ENCODE assay signal across 19 cellular contexts in the genomic region with DNA sequence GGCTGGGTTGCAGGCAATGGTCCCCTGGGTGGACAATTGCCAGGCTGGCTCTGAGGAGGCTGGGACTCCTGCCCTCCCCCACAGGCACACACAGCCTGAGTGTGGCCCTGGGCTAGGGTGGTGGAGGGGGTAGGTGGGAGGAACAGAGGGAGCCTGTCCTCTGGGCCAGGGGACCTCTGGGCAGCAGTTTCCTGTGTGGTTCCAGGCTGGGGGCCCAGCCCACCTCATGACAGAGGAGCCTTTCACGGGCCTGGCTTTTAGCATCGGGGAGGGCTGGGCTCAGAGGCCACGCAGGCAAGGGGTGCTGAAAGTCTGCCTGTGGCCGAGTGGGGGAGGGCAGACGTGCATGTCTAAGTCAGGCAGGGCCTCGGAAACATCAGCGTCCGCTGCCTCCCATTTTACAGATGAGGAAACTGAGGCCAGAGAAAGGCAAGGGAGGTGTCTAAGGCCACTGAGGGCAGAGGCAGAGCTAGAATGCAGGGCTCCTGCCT. TPM values are rescaled to one million over a fixed set of nuclear protein-coding genes. Genes with fewer than 3 reads are reported as not detected.
DNase-seq lines count a peak whose midpoint lies in the region; ATAC-seq and TF ChIP-seq lines count a peak whose summit lies in the region.
"Had no signal": no experiment of that assay in that cellular context is flagged by ENCODE, and none has a peak within 500 bp of the region (broad histone marks: within the 10 kb centered on the region; RNA-seq: fewer than 3 reads in every experiment).

No MANE protein-coding gene starts in this region.

- no peaks in the 10 kb centered on the region for H3K9me3 ChIP-seq in tibial nerve
- H3K9me3 ChIP-seq in stomach = no peaks in the 10 kb centered on the region

- TF ChIP-seq CTCF in tibial nerve (IDR thresholded peaks at IDR 0.05) (no peak), stomach (IDR thresholded peaks at IDR 0.05) (no peak)

- intact Hi-C loops in stomach (cut with DNase I; ENCODE audit: low total_unique reads) = no loop called here

- WGBS in tibial nerve, 2 donors = 41 to 45% methylated on average over 8 of the region's 8 CpGs
- WGBS in stomach, 5 donors = 67 to 78% (median 73%) methylated on average over 7 to 8 of the region's 8 CpGs

- no peak overlapping the region for H3K4me3 ChIP-seq in tibial nerve
- H3K4me3 ChIP-seq in stomach = no peak overlapping the region
- H3K4me3 ChIP-seq: PC-9 had no signal

- H3K4me1 ChIP-seq in tibial nerve = peaks cover 0 to 50% (median 3%) of the 10 kb centered on the region in 4 donors
- peaks cover 0 to 4% (median 0%) of the 10 kb centered on the region in 4 donors for H3K4me1 ChIP-seq in stomach

- TF ChIP-seq POLR2A in tibial nerve (IDR thresholded peaks at IDR 0.05) (no peak), stomach (IDR thresholded peaks at IDR 0.05) (no peak)

- DNase-seq in Kasumi-1 (lab: John Stamatoyannopoulos, UW) (peak; percentile 5 to 16), globus pallidus (ENCODE audit: low spot score) (peak; percentile 14), tibial nerve (ENCODE audit: low spot score in 2 of 2) (no peak), stomach (no peak), pons (ENCODE audit: low spot score) (no peak)
- DNase-seq: CD4-positive, CD25-positive, alpha-beta regulatory T cell; EL; H7; NCI-H1436; NCI-H2029; NCI-H2171 treated with DMSO at 0.1 percent for 48 hours; NCI-H748 treated with DMSO at 0.1 percent for 48 hours; PC-9; SHP77 had no signal

- no peaks in the 10 kb centered on the region for H3K36me3 ChIP-seq in tibial nerve
- H3K36me3 ChIP-seq in stomach = no peaks in the 10 kb centered on the region

- TF ChIP-seq EP300 in tibial nerve (IDR thresholded peaks at IDR 0.05) = peak in 1 of 2 donors; percentile 85
- no peak for TF ChIP-seq EP300 in stomach (IDR thresholded peaks at IDR 0.05)

- no peak for ATAC-seq in GM18511 (IDR thresholded peaks at IDR 0.05; ENCODE audit: unreplicated experiment)
- ATAC-seq: SK-N-SH treated with all-trans-retinoic acid at 6 μM for 48 hours had no signal

- H3K27me3 ChIP-seq in tibial nerve (no peaks in the 10 kb centered on the region), stomach (peaks cover 0 to 6% (median 0%) of the 10 kb centered on the region in 3 donors)

- H3K27ac ChIP-seq in angular gyrus (ENCODE audit: low read depth, low read length) = peak overlapping the region; percentile 11
- H3K27ac ChIP-seq in tibial nerve = peak overlapping the region in 3 of 4 donors; percentile 45 to 87 (median 75)
- H3K27ac ChIP-seq in stomach = no peak overlapping the region
- H3K27ac ChIP-seq: PC-9 had no signal

RNA-seq across cellular contexts. Expression of a gene that starts 7.0 kb away (rescaled TPM):
- total RNA-seq in tibial nerve = 10 to 100 TPM; 30.6 to 44.3 (median 34.6) TPM
- total RNA-seq in stomach = 10 to 100 TPM in 1 of 5 donors, under 1 TPM in 1, not detected in 3; 0.18 to 26.3 TPM
- under 1 TPM in 2 of 3 donors, not detected in 1; 0.18 to 0.44 TPM for polyA plus RNA-seq in stomach
- total RNA-seq: CD4-positive, CD25-positive, alpha-beta regulatory T cell; HT-29 had no signal

RNA-seq across cellular contexts. Expression of a gene that starts 17.4 kb away (rescaled TPM):
- total RNA-seq in tibial nerve = not detected
- total RNA-seq in stomach = 1 to 10 TPM in 1 of 5 donors, not detected in 4; 2.0 TPM
- under 1 TPM in 2 of 3 donors, not detected in 1; 0.30 to 0.46 TPM for polyA plus RNA-seq in stomach
- total RNA-seq: CD4-positive, CD25-positive, alpha-beta regulatory T cell; NCI-H460; PC-9 had no signal

RNA-seq across cellular contexts. Expression of a gene that starts 30.7 kb away (rescaled TPM):
- total RNA-seq in tibial nerve (10 to 100 TPM in 1 of 4 donors, 1 to 10 TPM in 3; 6.3 to 19.2 (median 9.3) TPM), stomach (10 to 100 TPM in 3 of 5 donors, 1 to 10 TPM in 1, under 1 TPM in 1; 0.58 to 25.5 (median 14.9) TPM)
- polyA plus RNA-seq in stomach = 10 to 100 TPM in 2 of 3 donors, 1 to 10 TPM in 1; 6.5 to 13.3 (median 12.8) TPM

RNA-seq across cellular contexts. Expression of a gene that starts 38.9 kb away (rescaled TPM):
- total RNA-seq in tibial nerve (under 1 TPM in 2 of 4 donors, not detected in 2; 0.21 to 0.98 TPM), stomach (under 1 TPM in 1 of 5 donors, not detected in 4; 0.37 TPM)
- polyA plus RNA-seq in stomach = 1 to 10 TPM in 1 of 3 donors, under 1 TPM in 2; 0.40 to 6.0 (median 0.44) TPM
- total RNA-seq: CD4-positive, CD25-positive, alpha-beta regulatory T cell; NCI-H460; PC-9 had no signal
- polyA plus RNA-seq: CD4-positive, CD25-positive, alpha-beta regulatory T cell had no signal

Comparison
In these comparisons a context has a peak if more than half of its experiments do, and no peak if none do; other contexts are left out.
1. DNase-seq: peak in Kasumi-1 (2 of 2) and globus pallidus (single experiment); none in tibial nerve (0 of 2), stomach (single experiment) and pons (single experiment).
2. H3K27ac ChIP-seq: peak in angular gyrus (single experiment) and tibial nerve (3 of 4); none in stomach (0 of 5).